Comparison of ENCODE assay signal across 8 cellular contexts in genomic region chr15:78810377-78811123, GRCh38. TPM values are rescaled to one million over a fixed set of nuclear protein-coding genes. Genes with fewer than 3 reads are reported as not detected.
DNase-seq lines count a peak whose midpoint lies in the region; ATAC-seq and TF ChIP-seq lines count a peak whose summit lies in the region.

No MANE protein-coding gene starts in this region.

- TF ChIP-seq CTCF in upper lobe of left lung (IDR thresholded peaks at IDR 0.05): peak in 1 of 6 experiments; percentile 21

- H3F3A ChIP-seq in GM23248 (ENCODE audit: insufficient read depth): no peaks in the 10 kb centered on the region

- H3K4me1 ChIP-seq in CD8-positive, alpha-beta memory T cell (ENCODE audit: insufficient read depth, low read length): no peaks in the 10 kb centered on the region
- H3K4me1 ChIP-seq in GM23248 (ENCODE audit: insufficient read depth) (no peaks in the 10 kb centered on the region), SJCRH30 (no peaks in the 10 kb centered on the region), upper lobe of left lung (peaks cover 7 to 27% (median 20%) of the 10 kb centered on the region in 4 donors)

- H3K9me2 ChIP-seq in GM23248 (ENCODE audit: insufficient read depth): no peaks in the 10 kb centered on the region

- TF ChIP-seq EP300 in upper lobe of left lung (IDR thresholded peaks at IDR 0.05): no peak

- 3 to 4% methylated on average over 64 to 74 of the region's 75 CpGs for WGBS in GM23248 (ENCODE audit: low coverage in 1 of 2, low lambda C conversion rate in 2 of 2, missing lambda C conversion rate in 2 of 2), 2 experiments
- WGBS in upper lobe of left lung, 2 donors: 0 to 6% methylated on average over 6 to 62 of the region's 75 CpGs

- H4K20me1 ChIP-seq in GM23248 (ENCODE audit: insufficient read depth): no peaks in the 10 kb centered on the region

- peaks cover 0 to 9% (median 4%) of the 10 kb centered on the region in 5 donors for H3K9me3 Mint-ChIP-seq in CD8-positive, alpha-beta memory T cell
- H3K9me3 Mint-ChIP-seq in effector memory CD8-positive, alpha-beta T cell: no peaks in the 10 kb centered on the region

- H3K4me1 Mint-ChIP-seq in CD8-positive, alpha-beta memory T cell: peaks cover 14 to 17% (median 15%) of the 10 kb centered on the region in 3 donors
- H3K4me1 Mint-ChIP-seq in effector memory CD8-positive, alpha-beta T cell (ENCODE audit: low read depth in 2 of 2): peaks cover 14 to 18% of the 10 kb centered on the region in 2 donors

- H2AFZ ChIP-seq in GM23248: peak overlapping the region; percentile 75

- peak overlapping the region; percentile 22 for H3K4me3 ChIP-seq in CD8-positive, alpha-beta memory T cell (ENCODE audit: low read length)
- H3K4me3 ChIP-seq in GM23248: peak overlapping the region; percentile 70
- peak overlapping the region; percentile 66 for H3K4me3 ChIP-seq in SJCRH30
- H3K4me3 ChIP-seq in upper lobe of left lung: peak overlapping the region; percentile 77 to 88 (median 77)

- H3K27me3 ChIP-seq in CD8-positive, alpha-beta memory T cell (ENCODE audit: insufficient read depth, low read length, poor library complexity, severe bottlenecking): peaks cover 28% of the 10 kb centered on the region
- H3K27me3 ChIP-seq in GM23248 (replicated peaks; ENCODE audit: insufficient read depth) (no peaks in the 10 kb centered on the region), SJCRH30 (peaks cover 2% of the 10 kb centered on the region; the same call in 1 of the 2 replicates), upper lobe of left lung (peaks cover 0 to 13% (median 9%) of the 10 kb centered on the region in 4 donors)

- H3K36me3 Mint-ChIP-seq in CD8-positive, alpha-beta memory T cell: peaks cover 0 to 10% (median 0%) of the 10 kb centered on the region in 3 donors
- peaks cover 3% of the 10 kb centered on the region for H3K36me3 Mint-ChIP-seq in effector memory CD8-positive, alpha-beta T cell (ENCODE audit: insufficient read depth)

- peak in 2 of 5 donors; percentile 6 to 11 for DNase-seq in CD8-positive, alpha-beta memory T cell
- DNase-seq in GM23248 (peak; percentile 59), SJCRH30 (peak; percentile 47 to 48), lung microvascular endothelial cell (ENCODE audit: low read depth in 2 of 2) (peak; percentile 55 to 62), upper lobe of left lung (peak in 1 of 2 donors; percentile 92), NCI-H774 (lab: John Stamatoyannopoulos, UW) (no peak), mesenteric fat pad (ENCODE audit: low spot score) (no peak)
- no peak for DNase-seq in effector memory CD8-positive, alpha-beta T cell

- no peaks in the 10 kb centered on the region for H3K9me3 ChIP-seq in CD8-positive, alpha-beta memory T cell (ENCODE audit: low read length)
- H3K9me3 ChIP-seq in GM23248 (ENCODE audit: low read depth) (no peaks in the 10 kb centered on the region), SJCRH30 (replicated peaks) (no peaks in the 10 kb centered on the region), upper lobe of left lung (no peaks in the 10 kb centered on the region)

- in situ Hi-C loops in GM23248 (cut with MboI): no loop called here

- CTCF ChIA-PET in CD8-positive, alpha-beta memory T cell (lab: Charles Lee): interaction anchor here (0.6 to 1.5 kb wide), 2 partner anchors 9 to 79 kb away, joined by 3 to 4 read pairs; no protein-coding TSS in a partner anchor

- H3K36me3 ChIP-seq in CD8-positive, alpha-beta memory T cell (ENCODE audit: insufficient read depth, low read length): no peaks in the 10 kb centered on the region
- H3K36me3 ChIP-seq in GM23248 (ENCODE audit: low read depth) (no peaks in the 10 kb centered on the region), SJCRH30 (no peaks in the 10 kb centered on the region), upper lobe of left lung (no peaks in the 10 kb centered on the region)

- no peak overlapping the region for H3K27ac Mint-ChIP-seq in CD8-positive, alpha-beta memory T cell
- no peak overlapping the region for H3K27ac Mint-ChIP-seq in effector memory CD8-positive, alpha-beta T cell

- H3K27me3 Mint-ChIP-seq in CD8-positive, alpha-beta memory T cell: peaks cover 32 to 47% of the 10 kb centered on the region in 2 donors
- H3K27me3 Mint-ChIP-seq in effector memory CD8-positive, alpha-beta T cell: peaks cover 45 to 62% of the 10 kb centered on the region in 2 donors

- POLR2A ChIA-PET in CD8-positive, alpha-beta memory T cell (lab: Charles Lee): no interaction called here

- peak overlapping the region; percentile 47 for H3K9ac ChIP-seq in GM23248

- H3K4me2 ChIP-seq in GM23248 (ENCODE audit: unreplicated experiment): peak overlapping the region; percentile 67

- peak; percentile 6 for ATAC-seq in effector memory CD8-positive, alpha-beta T cell (replicated peaks)
- ATAC-seq in upper lobe of left lung (ENCODE audit: low FRiP score in 2 of 2): peak in 1 of 2 donors; percentile 68

- H3K4me3 Mint-ChIP-seq in CD8-positive, alpha-beta memory T cell: peak overlapping the region; percentile 60 to 90 (median 78)
- H3K4me3 Mint-ChIP-seq in effector memory CD8-positive, alpha-beta T cell: peak overlapping the region; percentile 74 to 79

- no peak for TF ChIP-seq POLR2A in upper lobe of left lung (IDR thresholded peaks at IDR 0.05)

- H3K27ac ChIP-seq in CD8-positive, alpha-beta memory T cell (ENCODE audit: low read depth, low read length): no peak overlapping the region
- no peak overlapping the region for H3K27ac ChIP-seq in GM23248
- H3K27ac ChIP-seq in SJCRH30: no peak overlapping the region
- peak overlapping the region; percentile 65 to 92 (median 79) for H3K27ac ChIP-seq in upper lobe of left lung

- H3K79me2 ChIP-seq in GM23248 (ENCODE audit: insufficient read depth): no peaks in the 10 kb centered on the region

RNA-seq across cellular contexts. Expression of gene ADAMTS7, which starts 0.7 kb away (rescaled TPM):
- under 1 TPM; 0.07 to 0.13 TPM for total RNA-seq in CD8-positive, alpha-beta memory T cell
- polyA plus RNA-seq in CD8-positive, alpha-beta memory T cell: not detected
- 2.4 and 4.8 TPM in 2 replicates for total RNA-seq in GM23248 (2014; rRNA removed; shearing (Covaris generic))
- polyA plus RNA-seq in GM23248 (2016; fragmentation: Nextera tagmentation; extraction: Ambion mirVana): 0.70 and 0.89 TPM in 2 replicates
- 2.0 and 2.4 TPM in 2 replicates for total RNA-seq in SJCRH30 (2014; rRNA removed; shearing (Covaris generic))
- total RNA-seq in lung microvascular endothelial cell (2.6 and 7.0 TPM in 2 replicates), upper lobe of left lung (10 to 100 TPM in 1 of 6 donors, 1 to 10 TPM in 5; 1.8 to 10.2 (median 5.1) TPM), mesenteric fat pad (13.2 TPM)

Comparison
In these comparisons a context has a peak if more than half of its experiments do, and no peak if none do; other contexts are left out.
1. DNase-seq: peak in GM23248 (single experiment), SJCRH30 (2 of 2) and lung microvascular endothelial cell (2 of 2); none in effector memory CD8-positive, alpha-beta T cell (0 of 3), NCI-H774 (single experiment) and mesenteric fat pad (single experiment).
2. H3K27ac ChIP-seq: peak in upper lobe of left lung (4 of 4); none in CD8-positive, alpha-beta memory T cell (single experiment), GM23248 (single experiment) and SJCRH30 (single experiment).
3. H3K4me3 ChIP-seq: peak in every context shown above with its lines; median percentile 77 in upper lobe of left lung; 70 in GM23248; 66 in SJCRH30; 22 in CD8-positive, alpha-beta memory T cell.